Comparison of ENCODE assay signal across 8 cellular contexts in the genomic region with DNA sequence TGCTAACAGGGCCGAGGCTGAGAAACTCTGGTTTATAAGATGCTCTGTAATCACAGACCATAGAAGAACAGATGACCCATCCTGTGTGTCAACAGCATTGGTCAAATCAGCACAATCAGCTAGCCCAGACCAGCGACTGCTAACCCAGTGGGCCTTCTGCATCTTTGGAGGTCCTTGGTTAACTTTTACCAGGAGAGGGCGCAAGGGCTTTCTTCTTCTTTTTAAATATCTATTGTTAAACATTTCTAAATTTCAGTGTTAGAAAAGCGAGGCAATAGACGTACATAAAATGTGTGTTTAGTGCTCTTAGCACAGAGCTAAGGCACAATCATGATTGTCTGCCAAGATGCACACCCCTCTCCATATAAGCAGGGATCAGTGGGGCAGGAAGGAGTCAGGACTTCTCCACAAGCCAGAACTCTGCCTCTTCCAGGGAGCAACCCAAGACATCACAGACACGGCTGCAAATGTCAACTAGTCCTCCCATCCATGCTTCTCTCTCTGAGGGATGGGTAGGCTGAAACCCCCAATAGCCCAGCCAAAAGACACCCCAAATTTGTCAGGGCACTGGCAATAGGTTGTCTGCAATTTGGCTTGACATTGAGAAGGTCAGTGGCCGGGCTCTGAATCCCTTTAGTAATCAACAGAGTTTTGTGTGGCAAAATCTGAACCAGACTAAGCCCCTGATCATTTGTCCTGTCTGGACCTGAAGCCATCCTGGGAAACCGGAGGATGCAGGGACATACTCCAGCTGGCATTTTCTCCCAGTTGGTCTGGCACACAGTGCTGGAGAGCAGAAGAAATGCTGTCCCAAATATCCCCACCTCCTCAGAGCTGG.
DNase-seq lines count a peak whose midpoint lies in the region; ATAC-seq, FAIRE-seq and TF ChIP-seq lines count a peak whose summit lies in the region.

No MANE protein-coding gene starts in this region.

- no TSS peak for BruUV-seq in K562 (replicated peaks; lab: Mats Ljungman, UMichigan)

- peaks cover 27 to 37% (median 36%) of the 10 kb centered on the region in 3 donors for H3K4me1 Mint-ChIP-seq in IgD-negative memory B cell

- POLR2A ChIA-PET in K562 (lab: Yijun Ruan, JAX), result no interaction called here

- no peak overlapping the region for H3K4me3 Mint-ChIP-seq in IgD-negative memory B cell

- intact Hi-C loops in K562 (cut with micrococcal nuclease), result loop anchor here (2.0 to 10.0 kb wide), 3 partner anchors 83 to 309 kb away; no protein-coding TSS in a partner anchor

- no peak for FAIRE-seq in K562 (lab: Jason Lieb, UNC)

- ATAC-seq in K562 (peak; percentile 67), HG03097 (IDR thresholded peaks at IDR 0.05; ENCODE audit: low FRiP score, unreplicated experiment) (no peak)

- H3K36me3 Mint-ChIP-seq in IgD-negative memory B cell, result no peaks in the 10 kb centered on the region

- H3K4me1 ChIP-seq in K562 (replicated peaks in 1 of 2; ENCODE audit: control insufficient read depth in 2 of 2, insufficient read depth in 2 of 2, low read length in 2 of 2), result no peaks in the 10 kb centered on the region

- peak; percentile 48 to 64 for TF ChIP-seq RAD21 in K562 (CRISPR knock-in tag; conservative IDR thresholded peaks at IDR 0.05 in 1 of 2, IDR thresholded peaks at IDR 0.05 in 1 of 2)

- H3K4me2 ChIP-seq in K562 (ENCODE audit: insufficient read depth, low read length), result no peak overlapping the region

- no peaks in the 10 kb centered on the region for H3K9me1 ChIP-seq in K562 (ENCODE audit: control insufficient read depth, insufficient read depth, low read length)

- H3K4me3 ChIP-seq in K562, result no peak overlapping the region

- CTCF ChIA-PET in K562 (lab: Yijun Ruan, JAX; ENCODE audit: low intra/inter-chr PET ratio), result interaction anchor here (1.1 kb wide), 1 partner anchor 192 kb away, joined by 7 read pairs; no protein-coding TSS in a partner anchor

- H3K9me3 Mint-ChIP-seq in IgD-negative memory B cell, result no peaks in the 10 kb centered on the region

- peak; percentile 31 to 60 (median 35); a peak in 4 of 6 replicates for TF ChIP-seq CTCF in K562 (IDR thresholded peaks at IDR 0.05 in 2 of 3, conservative IDR thresholded peaks at IDR 0.05 in 1 of 3; ENCODE audit: insufficient read depth in 2 of 3, low read depth in 1 of 3, low read length in 3 of 3)

- H3K9ac ChIP-seq in K562 (ENCODE audit: insufficient read depth in 1 of 2, low read depth in 2 of 2, low read length in 2 of 2), result no peak overlapping the region

- no peak overlapping the region for H2AFZ ChIP-seq in K562 (ENCODE audit: low read depth, low read length)

- TF ChIP-seq POLR2A in K562 (conservative IDR thresholded peaks at IDR 0.05), result no peak

- H4K20me1 ChIP-seq in K562 (replicated peaks; ENCODE audit: control insufficient read depth, insufficient read depth, low read length), result no peaks in the 10 kb centered on the region

- 3% methylated on average over 8 of the region's 8 CpGs for whole genome bisulfite sequencing in K562 (ENCODE audit: insufficient coverage, low coverage, missing lambda C conversion rate)

- H3K36me3 ChIP-seq in K562 (ENCODE audit: control insufficient read depth, insufficient read depth, low read length), result no peaks in the 10 kb centered on the region

- peak; percentile 15 for DNase-seq in NCI-H82 (lab: John Stamatoyannopoulos, UW)
- DNase-seq in NCI-H82 treated with DMSO at 0.1 percent for 48 hours (lab: John Stamatoyannopoulos, UW; ENCODE audit: unreplicated experiment), result no peak
- DNase-seq in T-helper 2 cell, result peak in 3 of 5 experiments; percentile 30 to 68 (median 39)
- DNase-seq in K562 (ENCODE audit: extremely low read depth in 1 of 4, low spot score in 3 of 4), result peak in 3 of 4 experiments; percentile 13 to 36 (median 16)
- DNase-seq in iris pigment epithelial cell (ENCODE audit: low read depth), result peak; percentile 52
- DNase-seq in stimulated activated CD4-positive, alpha-beta T cell treated with anti-CD3 and anti-CD28 coated beads, Interleukin-2, amount 100 ng/mL, for 4 hours (ENCODE audit: low read depth), result peak; percentile 56

- H3K27me3 ChIP-seq in K562 (ENCODE audit: control insufficient read depth in 2 of 2, insufficient read depth in 2 of 2, low read length in 2 of 2), result peaks cover 0 to 18% of the 10 kb centered on the region in 2 experiments; a peak in 2 of 5 replicates

- TF ChIP-seq EP300 in K562 (IDR thresholded peaks at IDR 0.05; ENCODE audit: low read length), result no peak

- H3K27ac Mint-ChIP-seq in IgD-negative memory B cell, result peak overlapping the region; percentile 16 to 75 (median 73)

- no peaks in the 10 kb centered on the region for H3K27me3 Mint-ChIP-seq in IgD-negative memory B cell

- no peaks in the 10 kb centered on the region for H3K9me3 ChIP-seq in K562 (replicated peaks; ENCODE audit: control insufficient read depth, insufficient read depth, low read depth, low read length)

- no peaks in the 10 kb centered on the region for H3K79me2 ChIP-seq in K562 (ENCODE audit: control insufficient read depth, insufficient read depth, low read length)

- in situ Hi-C loops in K562 (cut with MboI), result loop anchor here (10.0 kb wide), 1 partner anchor 303 kb away; no protein-coding TSS in a partner anchor

- H3K27ac ChIP-seq in K562 (ENCODE audit: extremely low read depth, low read depth, low read length), result no peak overlapping the region

TF ChIP-seq in K562, 482 proteins besides CTCF, POLR2A, EP300 and RAD21:
- 0 out of 2 replicates have a peak, but pooled peaks have one; percentile 3 for TF ChIP-seq SMC3 (conservative IDR thresholded peaks at IDR 0.05; ENCODE audit: insufficient read depth, low read depth, low read length)
- TF ChIP-seq POLR2B (IDR thresholded peaks at IDR 0.05; ENCODE audit: low read depth, partially characterized antibody), result no peak
- no peak for TF ChIP-seq IRF2 (CRISPR knock-in tag; IDR thresholded peaks at IDR 0.05)
- no peak for TF ChIP-seq NFXL1 (CRISPR knock-in tag; IDR thresholded peaks at IDR 0.05)
